Comparison of ENCODE assay signal across 10 cellular contexts in genomic region chr17:15341385-15341849, GRCh38.
DNase-seq lines count a peak whose midpoint lies in the region; ATAC-seq lines count a peak whose summit lies in the region.
"Had no signal": no experiment of that assay in that cellular context is flagged by ENCODE, and none has a peak within 500 bp of the region (broad histone marks: within the 10 kb centered on the region; RNA-seq: fewer than 3 reads in every experiment).

Gene TEKT3, minus strand, starts transcription at chr17:15341597. Its CDS starts 10,012 bp downstream, at chr17:15331585.

- H3K9me3 ChIP-seq in duodenal mucosa (ENCODE audit: control insufficient read depth in 1 of 2, low read length in 2 of 2): no peaks in the 10 kb centered on the region

- ATAC-seq in HG03108 (IDR thresholded peaks at IDR 0.05; ENCODE audit: unreplicated experiment): no peak
- ATAC-seq in GM18519 (IDR thresholded peaks at IDR 0.05; ENCODE audit: low FRiP score, unreplicated experiment): no peak

- H3K4me3 ChIP-seq in duodenal mucosa (ENCODE audit: low read depth in 1 of 2, low read length in 2 of 2): peak within 1 kb of the TSS; percentile 57 to 60

- H3K27me3 ChIP-seq in duodenal mucosa (ENCODE audit: control insufficient read depth in 1 of 2, insufficient read depth in 2 of 2, low read length in 2 of 2): peaks cover 3 to 19% of the 10 kb centered on the region in 2 donors

- peak in 2 of 3 experiments; percentile 67 to 81 for DNase-seq in NCI-H1417 (lab: John Stamatoyannopoulos, UW)
- no peak for DNase-seq in NCI-H1417 treated with DMSO at 0.1 percent for 48 hours (lab: John Stamatoyannopoulos, UW)
- DNase-seq in NCI-H774 (lab: John Stamatoyannopoulos, UW): peak; percentile 54
- peak; percentile 64 for DNase-seq in kidney glomerular epithelial cell (lab: John Stamatoyannopoulos, UW)
- DNase-seq in smooth muscle cell of the brain vasculature (ENCODE audit: low read depth, low spot score): peak; percentile 28

- H3K4me1 ChIP-seq in duodenal mucosa (ENCODE audit: control insufficient read depth in 1 of 2, insufficient read depth in 2 of 2, low read length in 2 of 2): peaks cover 0 to 9% of the 10 kb centered on the region in 2 donors

- H3K36me3 ChIP-seq in duodenal mucosa (ENCODE audit: control insufficient read depth in 1 of 2, insufficient read depth in 2 of 2, low read length in 2 of 2): no peaks in the 10 kb centered on the region

- H3K27ac ChIP-seq in duodenal mucosa (ENCODE audit: low read depth, low read length): no peak within 1 kb of the TSS
- H3K27ac ChIP-seq: C4-2B, VCaP had no signal

- peak within 1 kb of the TSS in 1 of 2 donors; percentile 16 for H3K9ac ChIP-seq in duodenal mucosa (ENCODE audit: low read depth in 1 of 2, low read length in 2 of 2)
